2 cellular contexts compared by ENCODE assay signal in the genomic region with DNA sequence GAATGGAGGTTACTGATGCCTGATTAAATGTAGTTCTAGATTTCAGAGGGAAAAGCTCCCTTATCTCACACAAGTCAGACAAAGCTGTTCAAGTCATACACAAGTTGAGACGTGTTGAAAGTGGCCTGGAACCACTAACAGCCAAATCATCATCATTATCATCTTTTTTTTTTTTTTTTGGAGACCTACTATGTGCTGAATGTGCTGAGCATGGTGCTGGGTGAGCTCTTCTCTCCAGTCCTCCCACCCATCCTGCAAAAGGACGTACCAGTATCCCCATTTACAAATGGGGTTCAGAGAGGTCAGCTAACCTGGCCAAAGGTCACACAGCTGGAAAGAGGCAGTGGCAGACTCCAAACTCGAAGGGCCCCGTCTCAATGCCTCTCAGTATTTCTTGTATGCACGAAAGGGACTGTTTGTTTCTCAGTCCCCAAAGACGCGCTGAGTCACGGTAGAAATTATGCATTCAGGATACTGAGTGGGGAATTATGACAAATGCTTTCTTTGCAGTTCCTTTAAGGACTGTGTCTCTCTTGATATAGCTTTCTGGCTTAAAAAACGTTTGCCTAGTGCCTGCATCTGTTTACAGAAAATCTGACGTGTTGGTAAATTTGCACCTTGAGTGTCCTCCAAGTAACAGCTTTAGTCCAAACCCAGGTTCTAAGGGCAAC.
TF ChIP-seq lines count a peak whose summit lies in the region.

No MANE protein-coding gene starts in this region.

TF ChIP-seq in HepG2, 621 proteins besides CTCF, POLR2A, EP300 and RAD21:
- no peak for TF ChIP-seq SPEN (CRISPR knock-in tag; IDR thresholded peaks at IDR 0.05; ENCODE audit: low read depth)
- no peak for TF ChIP-seq ZNF143 (CRISPR knock-in tag; IDR thresholded peaks at IDR 0.05)
- TF ChIP-seq ZNF776 (CRISPR knock-in tag; IDR thresholded peaks at IDR 0.05): no peak
- TF ChIP-seq ZKSCAN1 (IDR thresholded peaks at IDR 0.05; ENCODE audit: low read length): peak; percentile 81
- TF ChIP-seq, protein P1, sequence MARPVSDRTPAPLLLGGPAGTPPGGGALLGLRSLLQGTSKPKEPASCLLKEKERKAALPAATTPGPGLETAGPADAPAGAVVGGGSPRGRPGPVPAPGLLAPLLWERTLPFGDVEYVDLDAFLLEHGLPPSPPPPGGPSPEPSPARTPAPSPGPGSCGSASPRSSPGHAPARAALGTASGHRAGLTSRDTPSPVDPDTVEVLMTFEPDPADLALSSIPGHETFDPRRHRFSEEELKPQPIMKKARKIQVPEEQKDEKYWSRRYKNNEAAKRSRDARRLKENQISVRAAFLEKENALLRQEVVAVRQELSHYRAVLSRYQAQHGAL (CRISPR knock-in tag; IDR thresholded peaks at IDR 0.05; ENCODE audit: not compliant biosample characterization): no peak
- no peak for TF ChIP-seq HMG20B (CRISPR knock-in tag; conservative IDR thresholded peaks at IDR 0.05)
- no peak for TF ChIP-seq GABPB1 (CRISPR knock-in tag; IDR thresholded peaks at IDR 0.05)
- no peak for TF ChIP-seq MED8 (CRISPR knock-in tag; IDR thresholded peaks at IDR 0.05; ENCODE audit: insufficient replicate concordance)
TF ChIP-seq in HepG2: peak in this region for 1.

TF ChIP-seq in IMR-90, 13 proteins besides CTCF, POLR2A, EP300 and RAD21:
- TF ChIP-seq BHLHE40 (IDR thresholded peaks at IDR 0.05; ENCODE audit: low read depth, low read length) (no peak), MAFK (IDR thresholded peaks at IDR 0.05; ENCODE audit: low read depth, low read length) (no peak), NFE2L2 (IDR thresholded peaks at IDR 0.05; ENCODE audit: low read depth, low read length) (peak; percentile 12; the same call in 1 of the 2 replicates)
